9 cellular contexts compared by ENCODE assay signal in the genomic region with DNA sequence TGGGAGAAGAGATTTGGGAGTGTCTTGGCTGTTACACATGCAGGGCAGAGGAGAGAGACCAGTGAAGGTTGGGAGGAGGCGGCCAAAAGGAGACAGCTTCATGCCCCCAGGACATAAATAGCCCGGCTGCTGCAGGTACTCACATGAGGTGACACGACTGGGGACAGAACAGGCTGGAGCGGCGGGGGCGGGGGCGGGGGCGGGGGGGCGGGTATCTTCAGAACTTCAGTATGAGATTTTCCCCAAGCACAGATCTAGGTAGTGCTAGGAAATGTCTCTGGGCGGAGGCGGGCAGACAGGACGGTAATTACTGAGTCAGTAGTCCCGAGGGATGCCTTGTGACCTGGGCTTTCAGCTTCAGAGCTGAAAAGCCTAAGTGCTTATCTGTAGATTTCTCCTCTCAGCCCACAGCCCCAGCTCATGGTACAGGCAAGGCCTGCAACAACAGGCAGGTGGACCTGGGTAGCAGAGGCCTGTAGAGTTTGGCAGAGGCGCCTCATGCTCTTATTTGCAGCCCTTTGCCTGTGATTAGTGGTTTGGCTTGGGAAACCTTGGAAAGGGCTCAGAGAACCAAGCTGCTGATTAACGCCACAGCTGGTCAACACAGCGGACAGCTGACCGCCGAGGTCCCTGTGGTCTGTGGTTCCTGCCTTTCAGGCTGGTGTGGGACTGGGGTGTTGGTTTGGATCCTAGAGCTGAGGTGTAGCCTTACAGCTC. TPM values are rescaled to one million over a fixed set of nuclear protein-coding genes. Genes with fewer than 3 reads are reported as not detected.
DNase-seq lines count a peak whose midpoint lies in the region; ATAC-seq and TF ChIP-seq lines count a peak whose summit lies in the region.
"Had no signal": no experiment of that assay in that cellular context is flagged by ENCODE, and none has a peak within 500 bp of the region (broad histone marks: within the 10 kb centered on the region; RNA-seq: fewer than 3 reads in every experiment).

No MANE protein-coding gene starts in this region.

- no peaks in the 10 kb centered on the region for H3K27me3 Mint-ChIP-seq in T-cell

- no peak for TF ChIP-seq CTCF in fibroblast of villous mesenchyme (IDR thresholded peaks at IDR 0.05; ENCODE audit: insufficient read depth, low read depth, low read length)

- peaks cover 5% of the 10 kb centered on the region for H3K36me3 Mint-ChIP-seq in T-cell

- CTCF ChIA-PET in T-cell (lab: Charles Lee): interaction anchor here in 1 of 2 donors (0.6 kb wide), 1 partner anchor 605 kb away, joined by 3 read pairs; no protein-coding TSS in a partner anchor

- peak overlapping the region in 20 of 21 experiments; percentile 60 to 94 (median 80) for H3K27ac ChIP-seq in skin epidermis

- H3K4me3 ChIP-seq in fibroblast of villous mesenchyme (ENCODE audit: low read depth, low read length) (no peak overlapping the region), skin epidermis (no peak overlapping the region)

- H3K9me3 Mint-ChIP-seq in T-cell: no peaks in the 10 kb centered on the region
- H3K9me3 Mint-ChIP-seq: activated T-cell treated with anti-CD3 and anti-CD28 coated beads, Interleukin-2, amount 50 U/mL, for 4 hours had no signal

- H3K4me3 Mint-ChIP-seq in T-cell: no peak overlapping the region
- H3K4me3 Mint-ChIP-seq: activated T-cell treated with anti-CD3 and anti-CD28 coated beads, Interleukin-2, amount 50 U/mL, for 4 hours had no signal

- H3K4me1 Mint-ChIP-seq in T-cell: peaks cover 0 to 4% (median 2%) of the 10 kb centered on the region in 3 donors

- ATAC-seq in GM18909 (IDR thresholded peaks at IDR 0.05; ENCODE audit: poor library complexity, unreplicated experiment) (peak; percentile 69), T-cell (replicated peaks in 1 of 4) (no peak), HG03457 (IDR thresholded peaks at IDR 0.05; ENCODE audit: unreplicated experiment) (no peak)

- peak overlapping the region in 1 of 2 donors; percentile 34 for H3K27ac Mint-ChIP-seq in T-cell

- POLR2A ChIA-PET in T-cell (lab: Charles Lee): no interaction called here

- DNase-seq in NCI-H69 (lab: John Stamatoyannopoulos, UW) (peak; percentile 75), fibroblast of villous mesenchyme (ENCODE audit: low read depth) (peak; percentile 78), T-cell (no peak), amniotic stem cell (lab: John Stamatoyannopoulos, UW) (no peak), NCI-H146 (lab: John Stamatoyannopoulos, UW) (no peak)
- DNase-seq: activated T-cell treated with anti-CD3 and anti-CD28 coated beads, Interleukin-2, amount 50 U/mL, for 4 hours had no signal

RNA-seq across cellular contexts. Expression of a gene that starts 24.5 kb away (rescaled TPM):
- 19.9 and 23.5 TPM in 2 replicates for total RNA-seq in fibroblast of villous mesenchyme
- 10 to 100 TPM; 37.1 to 50.3 (median 39.2) TPM for total RNA-seq in T-cell

RNA-seq across cellular contexts. Expression of a gene that starts 35.1 kb away (rescaled TPM):
- total RNA-seq in fibroblast of villous mesenchyme (0.86 and 1.6 TPM in 2 replicates), T-cell (100 to 1,000 TPM; 148 to 191 (median 180) TPM)

RNA-seq across cellular contexts. Expression of a gene that starts 44.1 kb away (rescaled TPM):
- total RNA-seq in fibroblast of villous mesenchyme (36.7 and 49.3 TPM in 2 replicates), T-cell (10 to 100 TPM in 4 of 5 donors, 1 to 10 TPM in 1; 8.4 to 35.7 (median 26.7) TPM)

RNA-seq across cellular contexts. Expression of a gene that starts 46.1 kb away (rescaled TPM):
- 18.4 and 26.8 TPM in 2 replicates for total RNA-seq in fibroblast of villous mesenchyme
- total RNA-seq in T-cell: 100 to 1,000 TPM in 3 of 5 donors, 10 to 100 TPM in 2; 91.4 to 158 (median 138) TPM

Comparison
In these comparisons a context has a peak if more than half of its experiments do, and no peak if none do; other contexts are left out.
1. DNase-seq: peak in NCI-H69 (single experiment) and fibroblast of villous mesenchyme (single experiment); none in T-cell (0 of 34), amniotic stem cell (single experiment) and NCI-H146 (single experiment).
2. RNA of a gene that starts 35.1 kb away (total RNA-seq): 148 to 191 TPM in T-cell; 0.86 to 1.6 TPM in fibroblast of villous mesenchyme; every median in the first group is over 10 times any median in the second.